Comparison of ENCODE assay signal across 27 cellular contexts in the genomic region with DNA sequence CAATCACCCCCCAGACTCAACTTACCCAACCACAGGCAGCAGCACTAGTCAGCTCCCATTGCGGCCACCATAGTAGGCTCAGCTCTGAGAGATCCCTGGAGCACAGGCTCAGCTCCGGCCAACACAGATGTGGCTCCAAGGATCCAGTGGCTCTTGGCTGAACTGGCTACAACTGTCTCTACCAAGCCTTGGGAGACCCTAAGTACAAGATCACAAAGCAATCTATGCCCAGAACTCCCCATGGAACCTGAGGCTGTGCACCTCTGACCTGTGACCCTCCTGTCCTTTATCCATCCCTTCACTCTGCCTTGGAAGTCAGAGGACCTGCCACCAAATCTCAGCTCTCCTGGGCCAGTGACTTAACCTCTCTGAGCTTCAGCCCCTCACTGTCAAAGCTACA.
"Had no signal": no experiment of that assay in that cellular context is flagged by ENCODE, and none has a peak within 500 bp of the region (broad histone marks: within the 10 kb centered on the region; RNA-seq: fewer than 3 reads in every experiment).

No MANE protein-coding gene starts in this region.

- H3K27ac ChIP-seq: brain microvascular endothelial cell, coronary artery, dorsolateral prefrontal cortex, foreskin keratinocyte, gastrocnemius medialis had no signal

- H3K4me3 Mint-ChIP-seq: activated CD4-positive, alpha-beta memory T cell treated with anti-CD3 and anti-CD28 coated beads for 36 hours; activated CD4-positive, alpha-beta T cell treated with anti-CD3 and anti-CD28 coated beads for 36 hours; activated CD4-positive, alpha-beta T cell treated with anti-CD3 and anti-CD28 coated beads, Interleukin-2, amount 10 ng/mL, durations not matched to agents 24 days and 14 days; activated CD8-positive, alpha-beta T cell treated with anti-CD3 and anti-CD28 coated beads, Interleukin-2, amount 10 ng/mL, durations not matched to agents 7 days and 5 days; activated naive CD8-positive, alpha-beta T cell; activated T-cell treated with anti-CD3 and anti-CD28 coated beads, Interleukin-2, amount 50 U/mL, for 4 hours; activated T-helper 17 cell treated with anti-CD3 and anti-CD28 coated beads, Interleukin-2, amount 50 U/mL, for 72 hours; central memory CD8-positive, alpha-beta T cell; dendritic cell treated with granulocyte-macrophage colony-stimulating factor and Interleukin-4, amounts not matched to agents 40 ng/mL and 50 ng/mL, for 4 days; endodermal cell had no signal

- H3K36me3 Mint-ChIP-seq: activated CD4-positive, alpha-beta memory T cell treated with anti-CD3 and anti-CD28 coated beads for 36 hours; activated naive CD8-positive, alpha-beta T cell had no signal

- H3K4me1 ChIP-seq: foreskin keratinocyte, gastrocnemius medialis had no signal

- DNase-seq: activated CD4-positive, alpha-beta memory T cell treated with anti-CD3 and anti-CD28 coated beads for 36 hours; activated CD4-positive, alpha-beta T cell treated with anti-CD3 and anti-CD28 coated beads for 36 hours; activated CD4-positive, alpha-beta T cell treated with anti-CD3 and anti-CD28 coated beads, Interleukin-2, amount 10 ng/mL, durations not matched to agents 24 days and 14 days; activated CD4-positive, CD25-positive, alpha-beta regulatory T cell; activated CD4-positive, CD25-positive, alpha-beta regulatory T cell treated with anti-CD3 and anti-CD28 coated beads, Interleukin-2, amount 50 U/mL, for 72 hours; activated CD8-positive, alpha-beta T cell treated with anti-CD3 and anti-CD28 coated beads, Interleukin-2, amount 10 ng/mL, durations not matched to agents 7 days and 5 days; activated effector memory CD4-positive, alpha-beta T cell treated with Interleukin-2 at 50 U/mL for 16 hours; activated gamma-delta T cell treated with Interleukin-2 at 50 U/mL for 16 hours; activated naive CD4-positive, alpha-beta T cell treated with anti-CD3 and anti-CD28 coated beads, Interleukin-2, amount 50 U/mL, for 16 hours; activated naive CD4-positive, alpha-beta T cell treated with Interleukin-2 at 50 U/mL for 16 hours; activated T-cell treated with anti-CD3 and anti-CD28 coated beads, Interleukin-2, amount 50 U/mL, for 4 hours; amniotic stem cell; anterior cingulate cortex; brain microvascular endothelial cell; dorsolateral prefrontal cortex; effector memory CD4-positive, alpha-beta T cell; endodermal cell; foreskin keratinocyte; gastrocnemius medialis; glutamatergic neuron; T-helper 2 cell had no signal

- H3K27ac Mint-ChIP-seq: activated CD4-positive, alpha-beta memory T cell treated with anti-CD3 and anti-CD28 coated beads for 36 hours; activated CD4-positive, alpha-beta T cell treated with anti-CD3 and anti-CD28 coated beads for 36 hours; activated CD4-positive, alpha-beta T cell treated with anti-CD3 and anti-CD28 coated beads, Interleukin-2, amount 10 ng/mL, durations not matched to agents 24 days and 14 days; activated CD8-positive, alpha-beta T cell treated with anti-CD3 and anti-CD28 coated beads, Interleukin-2, amount 10 ng/mL, durations not matched to agents 7 days and 5 days; activated naive CD8-positive, alpha-beta T cell; activated T-helper 17 cell treated with anti-CD3 and anti-CD28 coated beads, Interleukin-2, amount 50 U/mL, for 72 hours; dendritic cell treated with granulocyte-macrophage colony-stimulating factor and Interleukin-4, amounts not matched to agents 40 ng/mL and 50 ng/mL, for 4 days; endodermal cell had no signal

- H3K4me1 Mint-ChIP-seq: activated CD4-positive, alpha-beta T cell treated with anti-CD3 and anti-CD28 coated beads for 36 hours; activated CD4-positive, alpha-beta T cell treated with anti-CD3 and anti-CD28 coated beads, Interleukin-2, amount 10 ng/mL, durations not matched to agents 24 days and 14 days; activated T-helper 17 cell treated with anti-CD3 and anti-CD28 coated beads, Interleukin-2, amount 50 U/mL, for 72 hours; central memory CD8-positive, alpha-beta T cell; endodermal cell had no signal

- H3K27me3 ChIP-seq: brain microvascular endothelial cell had no signal

- H3K36me3 ChIP-seq: brain microvascular endothelial cell, gastrocnemius medialis had no signal

- H3K9me3 Mint-ChIP-seq: activated CD4-positive, alpha-beta memory T cell treated with anti-CD3 and anti-CD28 coated beads for 36 hours; activated CD4-positive, alpha-beta T cell treated with anti-CD3 and anti-CD28 coated beads, Interleukin-2, amount 10 ng/mL, durations not matched to agents 24 days and 14 days; activated T-cell treated with anti-CD3 and anti-CD28 coated beads, Interleukin-2, amount 50 U/mL, for 4 hours; activated T-helper 17 cell treated with anti-CD3 and anti-CD28 coated beads, Interleukin-2, amount 50 U/mL, for 72 hours; central memory CD8-positive, alpha-beta T cell; dendritic cell treated with granulocyte-macrophage colony-stimulating factor and Interleukin-4, amounts not matched to agents 40 ng/mL and 50 ng/mL, for 4 days; endodermal cell had no signal

- ATAC-seq: activated CD4-positive, alpha-beta T cell treated with anti-CD3 and anti-CD28 coated beads for 36 hours; activated CD8-positive, alpha-beta T cell treated with anti-CD3 and anti-CD28 coated beads, Interleukin-2, amount 10 ng/mL, durations not matched to agents 7 days and 5 days; activated T-cell treated with anti-CD3 and anti-CD28 coated beads, Interleukin-2, amount 50 U/mL, for 4 hours; activated T-helper 17 cell treated with anti-CD3 and anti-CD28 coated beads, Interleukin-2, amount 50 U/mL, for 72 hours; esophagus mucosa; foreskin keratinocyte; gastrocnemius medialis had no signal

- H3K9me3 ChIP-seq: gastrocnemius medialis had no signal

- H3K4me3 ChIP-seq: coronary artery, dorsolateral prefrontal cortex, gastrocnemius medialis had no signal
